In genomic region chr5:54214747-54215146, GRCh38 we compare ENCODE assay signal across 16 cellular contexts.
DNase-seq lines count a peak whose midpoint lies in the region; FAIRE-seq and TF ChIP-seq lines count a peak whose summit lies in the region.
"Had no signal": no experiment of that assay in that cellular context is flagged by ENCODE, and none has a peak within 500 bp of the region (broad histone marks: within the 10 kb centered on the region; RNA-seq: fewer than 3 reads in every experiment).

No MANE protein-coding gene starts in this region.

- H3K27ac Mint-ChIP-seq in endodermal cell (no peak overlapping the region), nephron (peak overlapping the region; percentile 36 to 77 (median 77))
- H3K27ac Mint-ChIP-seq: CD4-positive, CD25-positive, alpha-beta regulatory T cell had no signal

- H3K9me3 ChIP-seq in endodermal cell (ENCODE audit: control insufficient read depth, low read length): no peaks in the 10 kb centered on the region
- H3K9me3 ChIP-seq: HAP-1 had no signal

- H3K27me3 Mint-ChIP-seq in endodermal cell (ENCODE audit: insufficient read depth) (no peaks in the 10 kb centered on the region), nephron (ENCODE audit: low read depth) (peaks cover 5% of the 10 kb centered on the region)
- H3K27me3 Mint-ChIP-seq: CD4-positive, CD25-positive, alpha-beta regulatory T cell had no signal

- no peaks in the 10 kb centered on the region for H3K4me1 ChIP-seq in endodermal cell (ENCODE audit: control insufficient read depth, insufficient read depth, low read length)

- 56 to 81% methylated on average over 4 to 5 of the region's 5 CpGs for WGBS in endodermal cell (ENCODE audit: insufficient coverage in 1 of 2, insufficient read length in 1 of 2), 2 experiments

- H3K4me3 ChIP-seq in endodermal cell (ENCODE audit: low read length): no peak overlapping the region
- H3K4me3 ChIP-seq: HAP-1 had no signal

- H3K4me1 Mint-ChIP-seq in endodermal cell (peaks cover 53% of the 10 kb centered on the region), nephron (peaks cover 45% of the 10 kb centered on the region)

- DNase-seq in NCI-H69 (lab: John Stamatoyannopoulos, UW): peak; percentile 21
- DNase-seq in endodermal cell: peak; percentile 53
- DNase-seq in OCI-M2 (lab: John Stamatoyannopoulos, UW; ENCODE audit: unreplicated experiment): no peak
- no peak for DNase-seq in H54 (ENCODE audit: insufficient read length, low spot score)
- DNase-seq in NCI-H345 (lab: John Stamatoyannopoulos, UW): no peak
- DNase-seq in amygdala (lab: John Stamatoyannopoulos, UW): no peak
- DNase-seq: CD4-positive, CD25-positive, alpha-beta regulatory T cell; COR-L47; DMS79; NCI-H2107; NK-92 treated with Interleukin-12 subunit alpha and Interleukin-12 subunit beta, amount 100 ng/mL, for 24 hours; SIG-M5 had no signal

- no peak overlapping the region for H3K9ac ChIP-seq in endodermal cell (ENCODE audit: extremely low read depth, low read length, poor library complexity, severe bottlenecking)
- H3K9ac ChIP-seq: KMS-11 had no signal

- H3K36me3 Mint-ChIP-seq in endodermal cell (ENCODE audit: low read depth) (no peaks in the 10 kb centered on the region), nephron (ENCODE audit: low read depth) (no peaks in the 10 kb centered on the region)
- H3K36me3 Mint-ChIP-seq: CD4-positive, CD25-positive, alpha-beta regulatory T cell had no signal

- peak overlapping the region; percentile 99 for H3K27ac ChIP-seq in endodermal cell (ENCODE audit: low read depth, low read length)
- H3K27ac ChIP-seq: KMS-11 had no signal

- H3K4me3 Mint-ChIP-seq in endodermal cell: no peak overlapping the region
- H3K4me3 Mint-ChIP-seq in nephron: no peak overlapping the region
- H3K4me3 Mint-ChIP-seq: CD4-positive, CD25-positive, alpha-beta regulatory T cell had no signal

- no peak for TF ChIP-seq POLR2A in H54 (IDR thresholded peaks at IDR 0.05; ENCODE audit: low read depth, low read length)

- no peak for TF ChIP-seq CTCF in endodermal cell (conservative IDR thresholded peaks at IDR 0.05)
- no peak for TF ChIP-seq CTCF in nephron (IDR thresholded peaks at IDR 0.05; ENCODE audit: unreplicated experiment in 3 of 3)

- FAIRE-seq in H54 (lab: Jason Lieb, UNC): no peak
- FAIRE-seq: GM19239 had no signal

- H3K9me3 Mint-ChIP-seq in endodermal cell: no peaks in the 10 kb centered on the region
- H3K9me3 Mint-ChIP-seq in nephron: no peaks in the 10 kb centered on the region

- no peaks in the 10 kb centered on the region for H3K36me3 ChIP-seq in endodermal cell (ENCODE audit: control insufficient read depth, insufficient read depth, low read length)
- H3K36me3 ChIP-seq: HAP-1 had no signal

- no peaks in the 10 kb centered on the region for H3K27me3 ChIP-seq in endodermal cell (ENCODE audit: control insufficient read depth, insufficient read depth, low read length, poor library complexity, severe bottlenecking)

Comparison
In these comparisons a context has a peak if more than half of its experiments do, and no peak if none do; other contexts are left out.
1. DNase-seq: peak in NCI-H69 (single experiment) and endodermal cell (single experiment); none in OCI-M2 (single experiment), H54 (single experiment), NCI-H345 (single experiment) and amygdala (0 of 56).